Comparison of ENCODE assay signal across 9 cellular contexts in the genomic region with DNA sequence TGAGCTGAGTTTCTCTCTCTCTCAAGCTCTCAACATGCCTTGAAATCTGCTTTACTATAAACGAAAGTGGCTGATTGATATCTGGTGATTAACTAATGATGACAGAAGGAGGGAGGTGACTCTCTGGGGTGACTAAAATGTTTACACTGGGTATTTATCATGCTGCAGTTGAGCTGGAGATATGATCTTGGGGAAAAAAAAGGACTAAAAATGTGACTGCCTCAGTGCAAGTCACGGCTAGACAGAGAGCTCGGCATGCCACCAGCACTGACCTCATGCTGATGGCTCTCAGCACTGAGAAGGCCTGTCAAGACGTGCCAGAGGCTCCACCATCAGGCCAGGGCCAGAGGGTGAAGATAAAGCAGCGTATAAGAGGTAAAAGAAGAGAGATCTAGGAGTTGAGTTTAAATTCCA.
DNase-seq lines count a peak whose midpoint lies in the region; ATAC-seq and TF ChIP-seq lines count a peak whose summit lies in the region.
"Had no signal": no experiment of that assay in that cellular context is flagged by ENCODE, and none has a peak within 500 bp of the region (broad histone marks: within the 10 kb centered on the region; RNA-seq: fewer than 3 reads in every experiment).

No MANE protein-coding gene starts in this region.

- H3K27me3 ChIP-seq in heart right ventricle: peaks cover 0 to 9% (median 0%) of the 10 kb centered on the region in 7 donors

- H3K4me3 ChIP-seq in heart right ventricle: no peak overlapping the region

- DNase-seq in T1000 (lab: John Stamatoyannopoulos, UW) (peak; percentile 28), heart right ventricle (peak; percentile 71 to 72), stromal cell of bone marrow (ENCODE audit: low read depth) (peak; percentile 54), DMS153 (lab: John Stamatoyannopoulos, UW) (no peak), DMS153 treated with DMSO at 0.1 percent for 48 hours (lab: John Stamatoyannopoulos, UW; ENCODE audit: unreplicated experiment) (no peak)
- DNase-seq in natural killer cell treated with Interleukin-12 subunit alpha and Interleukin-12 subunit beta and Interleukin-15 and Interleukin-18, amount 100 ng/mL, for 72 hours (ENCODE audit: low spot score): no peak
- DNase-seq in activated T-helper 2 cell treated with anti-CD3 and anti-CD28 coated beads, Interferon-gamma antibody, Interleukin-2, Interleukin-4, amounts not matched to agents 10 μg/mL and 5 μg/mL and 100 μg/mL, durations not matched to agents 14 hours and 24 hours and 36 hours (ENCODE audit: low spot score): no peak

- H3K9me3 ChIP-seq in heart right ventricle: no peaks in the 10 kb centered on the region

- peaks cover 0 to 15% (median 9%) of the 10 kb centered on the region in 9 donors for H3K4me1 ChIP-seq in heart right ventricle

- H3K4me1 Mint-ChIP-seq in natural killer cell treated with Interleukin-12 subunit alpha and Interleukin-12 subunit beta and Interleukin-15 and Interleukin-18, amount 100 ng/mL, for 72 hours (ENCODE audit: low read depth in 2 of 2): no peaks in the 10 kb centered on the region
- no peaks in the 10 kb centered on the region for H3K4me1 Mint-ChIP-seq in activated T-helper 2 cell treated with anti-CD3 and anti-CD28 coated beads, Interferon-gamma antibody, Interleukin-2, Interleukin-4, amounts not matched to agents 10 μg/mL and 5 μg/mL and 100 μg/mL, durations not matched to agents 14 hours and 24 hours and 36 hours (ENCODE audit: low read depth)

- no peaks in the 10 kb centered on the region for H3K9me3 Mint-ChIP-seq in natural killer cell treated with Interleukin-12 subunit alpha and Interleukin-12 subunit beta and Interleukin-15 and Interleukin-18, amount 100 ng/mL, for 72 hours
- H3K9me3 Mint-ChIP-seq in activated T-helper 2 cell treated with anti-CD3 and anti-CD28 coated beads, Interferon-gamma antibody, Interleukin-2, Interleukin-4, amounts not matched to agents 10 μg/mL and 5 μg/mL and 100 μg/mL, durations not matched to agents 14 hours and 24 hours and 36 hours: no peaks in the 10 kb centered on the region

- no peak overlapping the region for H3K27ac Mint-ChIP-seq in natural killer cell treated with Interleukin-12 subunit alpha and Interleukin-12 subunit beta and Interleukin-15 and Interleukin-18, amount 100 ng/mL, for 72 hours
- H3K27ac Mint-ChIP-seq in activated T-helper 2 cell treated with anti-CD3 and anti-CD28 coated beads, Interferon-gamma antibody, Interleukin-2, Interleukin-4, amounts not matched to agents 10 μg/mL and 5 μg/mL and 100 μg/mL, durations not matched to agents 14 hours and 24 hours and 36 hours: no peak overlapping the region

- WGBS in heart right ventricle, 2 donors: 5 to 9% methylated on average over 5 of the region's 5 CpGs

- H3K4me3 Mint-ChIP-seq in natural killer cell treated with Interleukin-12 subunit alpha and Interleukin-12 subunit beta and Interleukin-15 and Interleukin-18, amount 100 ng/mL, for 72 hours: no peak overlapping the region
- no peak overlapping the region for H3K4me3 Mint-ChIP-seq in activated T-helper 2 cell treated with anti-CD3 and anti-CD28 coated beads, Interferon-gamma antibody, Interleukin-2, Interleukin-4, amounts not matched to agents 10 μg/mL and 5 μg/mL and 100 μg/mL, durations not matched to agents 14 hours and 24 hours and 36 hours (ENCODE audit: low read depth)

- no peaks in the 10 kb centered on the region for H3K36me3 ChIP-seq in heart right ventricle

- peak; percentile 66 for ATAC-seq in HG02571 (IDR thresholded peaks at IDR 0.05; ENCODE audit: unreplicated experiment)
- ATAC-seq in heart right ventricle: peak; percentile 93 to 100 (median 98)
- no peak for ATAC-seq in natural killer cell treated with Interleukin-12 subunit alpha and Interleukin-12 subunit beta and Interleukin-15 and Interleukin-18, amount 100 ng/mL, for 72 hours

- peak overlapping the region in 4 of 10 donors; percentile 16 to 54 (median 22) for H3K27ac ChIP-seq in heart right ventricle
- H3K27ac ChIP-seq: KMS-11 had no signal

- intact Hi-C loops in heart right ventricle (cut with DNase I): no loop called here
- intact Hi-C loops in activated T-helper 2 cell treated with anti-CD3 and anti-CD28 coated beads, Interferon-gamma antibody, Interleukin-2, Interleukin-4, amounts not matched to agents 10 μg/mL and 5 μg/mL and 100 μg/mL, durations not matched to agents 14 hours and 24 hours and 36 hours (cut with micrococcal nuclease): no loop called here

- no peaks in the 10 kb centered on the region for H3K36me3 Mint-ChIP-seq in natural killer cell treated with Interleukin-12 subunit alpha and Interleukin-12 subunit beta and Interleukin-15 and Interleukin-18, amount 100 ng/mL, for 72 hours
- H3K36me3 Mint-ChIP-seq in activated T-helper 2 cell treated with anti-CD3 and anti-CD28 coated beads, Interferon-gamma antibody, Interleukin-2, Interleukin-4, amounts not matched to agents 10 μg/mL and 5 μg/mL and 100 μg/mL, durations not matched to agents 14 hours and 24 hours and 36 hours (ENCODE audit: low read depth): no peaks in the 10 kb centered on the region

- TF ChIP-seq CTCF in heart right ventricle (IDR thresholded peaks at IDR 0.05): peak in 3 of 9 donors; percentile 53 to 56 (median 55)

- H3K27me3 Mint-ChIP-seq in natural killer cell treated with Interleukin-12 subunit alpha and Interleukin-12 subunit beta and Interleukin-15 and Interleukin-18, amount 100 ng/mL, for 72 hours: peaks cover 35 to 41% of the 10 kb centered on the region in 2 donors
- peaks cover 38% of the 10 kb centered on the region for H3K27me3 Mint-ChIP-seq in activated T-helper 2 cell treated with anti-CD3 and anti-CD28 coated beads, Interferon-gamma antibody, Interleukin-2, Interleukin-4, amounts not matched to agents 10 μg/mL and 5 μg/mL and 100 μg/mL, durations not matched to agents 14 hours and 24 hours and 36 hours (ENCODE audit: low read depth)

Comparison
In these comparisons a context has a peak if more than half of its experiments do, and no peak if none do; other contexts are left out.
1. ATAC-seq: peak in HG02571 (single experiment) and heart right ventricle (8 of 8); none in natural killer cell treated with Interleukin-12 subunit alpha and Interleukin-12 subunit beta and Interleukin-15 and Interleukin-18, amount 100 ng/mL, for 72 hours (0 of 2).
2. DNase-seq: peak in T1000 (single experiment), heart right ventricle (2 of 2) and stromal cell of bone marrow (single experiment); none in natural killer cell treated with Interleukin-12 subunit alpha and Interleukin-12 subunit beta and Interleukin-15 and Interleukin-18, amount 100 ng/mL, for 72 hours (single experiment), DMS153 (single experiment), activated T-helper 2 cell treated with anti-CD3 and anti-CD28 coated beads, Interferon-gamma antibody, Interleukin-2, Interleukin-4, amounts not matched to agents 10 μg/mL and 5 μg/mL and 100 μg/mL, durations not matched to agents 14 hours and 24 hours and 36 hours (single experiment) and DMS153 treated with DMSO at 0.1 percent for 48 hours (single experiment).